ENCODE assay signal across 8 cellular contexts in the genomic region with DNA sequence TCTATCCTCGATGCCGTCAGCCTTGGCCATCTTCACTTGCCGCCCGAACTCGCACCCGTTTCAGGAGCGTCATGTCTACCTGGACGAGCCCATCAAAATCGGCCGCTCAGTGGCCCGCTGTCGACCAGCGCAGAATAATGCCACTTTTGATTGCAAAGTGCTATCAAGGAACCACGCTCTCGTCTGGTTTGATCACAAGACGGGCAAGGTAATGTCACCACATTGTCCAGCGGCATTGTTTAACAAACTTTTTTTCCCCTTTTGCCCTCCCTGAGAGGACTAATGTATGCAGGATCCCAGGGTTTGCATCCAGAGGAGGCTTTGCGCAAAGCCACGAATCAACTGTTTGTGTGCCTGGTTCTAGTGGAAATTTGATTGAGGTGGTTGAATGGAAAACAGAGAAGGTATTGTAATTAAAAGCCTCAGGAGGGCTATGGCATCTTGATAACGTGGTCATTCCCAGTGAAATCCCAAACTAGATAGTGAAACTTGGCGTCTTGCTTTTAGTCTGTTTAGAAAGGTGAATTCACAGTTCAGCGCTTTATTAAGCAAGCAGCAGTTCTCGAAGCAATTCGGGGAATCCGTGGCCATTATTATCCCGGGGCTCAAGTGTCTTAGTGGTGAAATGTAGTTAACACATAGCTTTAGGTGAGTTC. TPM values are rescaled to one million over a fixed set of nuclear protein-coding genes. Genes with fewer than 3 reads are reported as not detected.
DNase-seq lines count a peak whose midpoint lies in the region; ATAC-seq, FAIRE-seq and TF ChIP-seq lines count a peak whose summit lies in the region.

No MANE protein-coding gene starts in this region.

- DNase-seq in right atrium auricular region (ENCODE audit: low spot score) = peak; percentile 58
- no peak for DNase-seq in left ventricle myocardium superior
- DNase-seq in activated naive CD8-positive, alpha-beta T cell treated with anti-CD3 and anti-CD28 coated beads, Interleukin-2, amount 10 ng/mL, durations not matched to agents 7 days and 5 days = peak; percentile 30
- no peak for DNase-seq in kidney
- no peak for DNase-seq in pons (ENCODE audit: low spot score)
- no peak for DNase-seq in SIG-M5 treated with dmso at 0.1 percent for 504 hours (lab: John Stamatoyannopoulos, UW; ENCODE audit: unreplicated experiment)

- H3K9ac ChIP-seq in kidney (ENCODE audit: low read length in 2 of 2) (peak overlapping the region; percentile 56 to 65), stomach smooth muscle (ENCODE audit: low read length in 2 of 2) (peak overlapping the region; percentile 82 to 84)

- no peaks in the 10 kb centered on the region for H3K27me3 ChIP-seq in right atrium auricular region
- H3K27me3 ChIP-seq in stomach smooth muscle (ENCODE audit: control insufficient read depth in 1 of 2, insufficient read depth in 2 of 2, low read length in 2 of 2) = no peaks in the 10 kb centered on the region

- H3K27me3 Mint-ChIP-seq in activated naive CD8-positive, alpha-beta T cell treated with anti-CD3 and anti-CD28 coated beads, Interleukin-2, amount 10 ng/mL, durations not matched to agents 7 days and 5 days = peaks cover 9% of the 10 kb centered on the region

- TF ChIP-seq CTCF in right atrium auricular region (IDR thresholded peaks at IDR 0.05) (no peak), kidney (IDR thresholded peaks at IDR 0.05; ENCODE audit: borderline replicate concordance, extremely low read depth, insufficient read depth) (no peak)

- intact Hi-C loops in left ventricle myocardium superior (cut with micrococcal nuclease) = no loop called here
- intact Hi-C loops in kidney (cut with DNase I) = no loop called here

- H3K9me3 Mint-ChIP-seq in activated naive CD8-positive, alpha-beta T cell treated with anti-CD3 and anti-CD28 coated beads, Interleukin-2, amount 10 ng/mL, durations not matched to agents 7 days and 5 days = no peaks in the 10 kb centered on the region

- no peak for FAIRE-seq in kidney (lab: Jason Lieb, UNC)

- POLR2A ChIA-PET in activated naive CD8-positive, alpha-beta T cell treated with anti-CD3 and anti-CD28 coated beads, Interleukin-2, amount 10 ng/mL, durations not matched to agents 7 days and 5 days (lab: Charles Lee) = no interaction called here

- H3K4me3 Mint-ChIP-seq in activated naive CD8-positive, alpha-beta T cell treated with anti-CD3 and anti-CD28 coated beads, Interleukin-2, amount 10 ng/mL, durations not matched to agents 7 days and 5 days = peak overlapping the region; percentile 93

- H3K4me1 ChIP-seq in right atrium auricular region = peaks cover 0 to 31% of the 10 kb centered on the region in 2 donors
- H3K4me1 ChIP-seq in kidney (ENCODE audit: control insufficient read depth in 1 of 2, insufficient read depth in 1 of 2, low read depth in 1 of 2, low read length in 2 of 2) = peaks cover 3 to 6% of the 10 kb centered on the region in 2 donors
- peaks cover 8% of the 10 kb centered on the region for H3K4me1 ChIP-seq in stomach smooth muscle (ENCODE audit: control insufficient read depth, insufficient read depth, low read length)

- H3K9me3 ChIP-seq in right atrium auricular region = no peaks in the 10 kb centered on the region
- H3K9me3 ChIP-seq in kidney (ENCODE audit: control insufficient read depth in 1 of 2, low read length in 2 of 2) = no peaks in the 10 kb centered on the region
- H3K9me3 ChIP-seq in stomach smooth muscle (ENCODE audit: control insufficient read depth in 2 of 2, low read length in 2 of 2) = no peaks in the 10 kb centered on the region

- H3K36me3 ChIP-seq in right atrium auricular region = no peaks in the 10 kb centered on the region
- no peaks in the 10 kb centered on the region for H3K36me3 ChIP-seq in kidney (ENCODE audit: control insufficient read depth in 1 of 2, insufficient read depth in 2 of 2, low read length in 2 of 2)
- no peaks in the 10 kb centered on the region for H3K36me3 ChIP-seq in stomach smooth muscle (ENCODE audit: control insufficient read depth in 2 of 2, insufficient read depth in 2 of 2, low read length in 2 of 2)

- H3K36me3 Mint-ChIP-seq in activated naive CD8-positive, alpha-beta T cell treated with anti-CD3 and anti-CD28 coated beads, Interleukin-2, amount 10 ng/mL, durations not matched to agents 7 days and 5 days = peaks cover 32% of the 10 kb centered on the region

- H3K4me3 ChIP-seq in right atrium auricular region (peak overlapping the region; percentile 77 to 79), kidney (ENCODE audit: low read length in 2 of 2) (peak overlapping the region; percentile 59 to 81), stomach smooth muscle (ENCODE audit: low read length in 2 of 2) (peak overlapping the region; percentile 85)

- peaks cover 26% of the 10 kb centered on the region for H3K4me1 Mint-ChIP-seq in activated naive CD8-positive, alpha-beta T cell treated with anti-CD3 and anti-CD28 coated beads, Interleukin-2, amount 10 ng/mL, durations not matched to agents 7 days and 5 days

- peak overlapping the region; percentile 94 for H3K27ac Mint-ChIP-seq in activated naive CD8-positive, alpha-beta T cell treated with anti-CD3 and anti-CD28 coated beads, Interleukin-2, amount 10 ng/mL, durations not matched to agents 7 days and 5 days

- ATAC-seq in left ventricle myocardium superior = no peak
- ATAC-seq in activated naive CD8-positive, alpha-beta T cell treated with anti-CD3 and anti-CD28 coated beads, Interleukin-2, amount 10 ng/mL, durations not matched to agents 7 days and 5 days (ENCODE audit: low read depth) = no peak
- no peak for ATAC-seq in GM21576 (IDR thresholded peaks at IDR 0.05; ENCODE audit: unreplicated experiment)

- H3K27ac ChIP-seq in right atrium auricular region (peak overlapping the region in 1 of 2 donors; percentile 87), kidney (ENCODE audit: low read depth in 2 of 2, low read length in 2 of 2) (no peak overlapping the region), stomach smooth muscle (ENCODE audit: low read length) (no peak overlapping the region)

RNA-seq across cellular contexts. Expression of a gene that starts 1.7 kb away (rescaled TPM):
- total RNA-seq in right atrium auricular region (100 to 1,000 TPM; 220 to 256 TPM), left ventricle myocardium superior (263 TPM), kidney (86.1 TPM)
- 10 to 100 TPM; 58.0 to 69.7 TPM for total RNA-seq in activated naive CD8-positive, alpha-beta T cell treated with anti-CD3 and anti-CD28 coated beads, Interleukin-2, amount 10 ng/mL, durations not matched to agents 7 days and 5 days
- 22.0 TPM for polyA plus RNA-seq in kidney (ENCODE audit: insufficient read depth, low read depth, low replicate concordance)

Comparison
In these comparisons a context has a peak if more than half of its experiments do, and no peak if none do; other contexts are left out.
1. DNase-seq: peak in right atrium auricular region (single experiment) and activated naive CD8-positive, alpha-beta T cell treated with anti-CD3 and anti-CD28 coated beads, Interleukin-2, amount 10 ng/mL, durations not matched to agents 7 days and 5 days (single experiment); none in left ventricle myocardium superior (single experiment), kidney (single experiment), pons (single experiment) and SIG-M5 treated with dmso at 0.1 percent for 504 hours (single experiment).
2. Peak in every context shown above with its lines, with median percentiles within 50 percentile points of each other: H3K4me3 ChIP-seq.